1 cellular context compared by ENCODE assay signal in genomic region chr16:22395960-22396359, GRCh38.
TF ChIP-seq lines count a peak whose summit lies in the region.

No MANE protein-coding gene starts in this region.

TF ChIP-seq in HepG2, 621 proteins besides CTCF, POLR2A, EP300 and RAD21 (continued from another document):
- TF ChIP-seq SNAPC4 (CRISPR knock-in tag; IDR thresholded peaks at IDR 0.05) (no peak), ARID3A (IDR thresholded peaks at IDR 0.05; ENCODE audit: low read depth, low read length) (no peak), BHLHE40 (IDR thresholded peaks at IDR 0.05; ENCODE audit: low read length) (no peak), ZBTB25 (CRISPR knock-in tag; IDR thresholded peaks at IDR 0.05) (no peak)
